1 cellular context compared by ENCODE assay signal in the genomic region with DNA sequence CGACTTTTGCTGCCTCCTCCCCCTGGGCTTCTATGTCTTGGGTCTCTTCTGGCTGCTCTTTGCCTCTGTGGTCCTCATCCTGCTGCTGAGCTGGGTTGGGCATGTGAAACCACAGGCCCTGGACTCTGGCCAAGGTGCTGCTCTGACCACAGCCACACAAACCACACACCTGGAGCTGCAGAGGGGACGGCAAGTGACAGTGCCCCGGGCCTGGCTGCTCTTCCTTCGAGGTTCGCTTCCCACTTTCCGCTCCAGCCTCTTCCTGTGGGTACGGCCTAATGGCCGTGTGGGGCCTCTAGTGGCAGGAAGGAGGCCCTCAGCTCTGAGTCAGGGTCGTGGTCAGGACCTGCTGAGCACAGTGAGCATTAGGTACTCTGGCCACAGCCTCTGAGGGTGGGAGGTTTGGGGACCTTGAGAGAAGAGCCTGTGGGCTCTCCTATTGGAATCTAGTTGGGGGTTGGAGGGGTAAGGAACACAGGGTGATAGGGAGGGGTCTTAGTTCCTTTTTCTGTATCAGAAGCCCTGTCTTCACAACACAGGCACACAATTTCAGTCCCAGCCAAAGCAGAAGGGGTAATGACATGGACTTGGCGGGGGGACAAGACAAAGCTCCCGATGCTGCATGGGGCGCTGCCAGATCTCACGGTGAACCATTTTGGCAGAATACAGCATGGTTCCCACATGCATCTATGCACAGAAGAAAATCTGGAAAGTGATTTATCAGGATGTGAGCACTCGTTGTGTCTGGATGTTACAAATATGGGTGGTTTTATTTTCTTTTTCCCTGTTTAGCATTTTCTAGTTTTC.
A peak's percentile ranks its signal among the peaks of the same experiment; 100 is the strongest.
TF ChIP-seq lines count a peak whose summit lies in the region.

No MANE protein-coding gene starts in this region.

TF ChIP-seq in GM12878, 131 proteins besides CTCF, POLR2A, EP300 and RAD21:
- peak; percentile 76 for TF ChIP-seq EED (IDR thresholded peaks at IDR 0.05; ENCODE audit: low read depth)
- TF ChIP-seq TCF12 (IDR thresholded peaks at IDR 0.05; ENCODE audit: low read depth, low read length), result no peak
- no peak for TF ChIP-seq RFX5 (IDR thresholded peaks at IDR 0.05; ENCODE audit: low read depth, low read length)
- TF ChIP-seq CEBPB (IDR thresholded peaks at IDR 0.05; ENCODE audit: borderline replicate concordance in 1 of 2, low read depth in 2 of 2, low read length in 2 of 2), result no peak
- TF ChIP-seq, protein P1, sequence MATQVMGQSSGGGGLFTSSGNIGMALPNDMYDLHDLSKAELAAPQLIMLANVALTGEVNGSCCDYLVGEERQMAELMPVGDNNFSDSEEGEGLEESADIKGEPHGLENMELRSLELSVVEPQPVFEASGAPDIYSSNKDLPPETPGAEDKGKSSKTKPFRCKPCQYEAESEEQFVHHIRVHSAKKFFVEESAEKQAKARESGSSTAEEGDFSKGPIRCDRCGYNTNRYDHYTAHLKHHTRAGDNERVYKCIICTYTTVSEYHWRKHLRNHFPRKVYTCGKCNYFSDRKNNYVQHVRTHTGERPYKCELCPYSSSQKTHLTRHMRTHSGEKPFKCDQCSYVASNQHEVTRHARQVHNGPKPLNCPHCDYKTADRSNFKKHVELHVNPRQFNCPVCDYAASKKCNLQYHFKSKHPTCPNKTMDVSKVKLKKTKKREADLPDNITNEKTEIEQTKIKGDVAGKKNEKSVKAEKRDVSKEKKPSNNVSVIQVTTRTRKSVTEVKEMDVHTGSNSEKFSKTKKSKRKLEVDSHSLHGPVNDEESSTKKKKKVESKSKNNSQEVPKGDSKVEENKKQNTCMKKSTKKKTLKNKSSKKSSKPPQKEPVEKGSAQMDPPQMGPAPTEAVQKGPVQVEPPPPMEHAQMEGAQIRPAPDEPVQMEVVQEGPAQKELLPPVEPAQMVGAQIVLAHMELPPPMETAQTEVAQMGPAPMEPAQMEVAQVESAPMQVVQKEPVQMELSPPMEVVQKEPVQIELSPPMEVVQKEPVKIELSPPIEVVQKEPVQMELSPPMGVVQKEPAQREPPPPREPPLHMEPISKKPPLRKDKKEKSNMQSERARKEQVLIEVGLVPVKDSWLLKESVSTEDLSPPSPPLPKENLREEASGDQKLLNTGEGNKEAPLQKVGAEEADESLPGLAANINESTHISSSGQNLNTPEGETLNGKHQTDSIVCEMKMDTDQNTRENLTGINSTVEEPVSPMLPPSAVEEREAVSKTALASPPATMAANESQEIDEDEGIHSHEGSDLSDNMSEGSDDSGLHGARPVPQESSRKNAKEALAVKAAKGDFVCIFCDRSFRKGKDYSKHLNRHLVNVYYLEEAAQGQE (IDR thresholded peaks at IDR 0.05; ENCODE audit: low read depth, low read length), result 0 out of 2 replicates have a peak, but pooled peaks have one; percentile 39
- 0 out of 2 replicates have a peak, but pooled peaks have one; percentile 20 for TF ChIP-seq YY1 (IDR thresholded peaks at IDR 0.05; ENCODE audit: low read depth, low read length)
- TF ChIP-seq CBFB (IDR thresholded peaks at IDR 0.05; ENCODE audit: low read depth), result peak; percentile 91
- TF ChIP-seq SREBF2 (IDR thresholded peaks at IDR 0.05; ENCODE audit: low read length), result no peak
- TF ChIP-seq GATAD2B (conservative IDR thresholded peaks at IDR 0.05; ENCODE audit: low read depth), result peak; percentile 28; the same call in 1 of the 2 replicates
- TF ChIP-seq DPF2 (IDR thresholded peaks at IDR 0.05), result 0 out of 2 replicates have a peak, but pooled peaks have one; percentile 23
- TF ChIP-seq POLR2AphosphoS5 (IDR thresholded peaks at IDR 0.05; ENCODE audit: low read length), result peak; percentile 29; the same call in 1 of the 2 replicates
- peak; percentile 79 for TF ChIP-seq IKZF1 (conservative IDR thresholded peaks at IDR 0.05)
- TF ChIP-seq FOS (IDR thresholded peaks at IDR 0.05; ENCODE audit: borderline replicate concordance, extremely low read depth, insufficient read length), result no peak
- no peak for TF ChIP-seq PKNOX1 (IDR thresholded peaks at IDR 0.05)
- peak; percentile 65 to 67; a peak in 2 of 4 replicates for TF ChIP-seq IKZF2 (IDR thresholded peaks at IDR 0.05)
- TF ChIP-seq NR2F1 (conservative IDR thresholded peaks at IDR 0.05), result peak; percentile 34; the same call in 1 of the 2 replicates
- peak; percentile 57; the same call in 1 of the 2 replicates for TF ChIP-seq POLR2AphosphoS2 (IDR thresholded peaks at IDR 0.05; ENCODE audit: low read depth, low read length)
- TF ChIP-seq BHLHE40 (IDR thresholded peaks at IDR 0.05; ENCODE audit: borderline replicate concordance in 1 of 2, low read depth in 2 of 2, low read length in 1 of 2), result peak in 1 of 2 experiments; percentile 60; a peak in 2 of 4 replicates
- peak; percentile 74; the same call in 1 of the 2 replicates for TF ChIP-seq MLLT1 (IDR thresholded peaks at IDR 0.05)
- no peak for TF ChIP-seq EZH2 (IDR thresholded peaks at IDR 0.05; ENCODE audit: borderline replicate concordance, control insufficient read depth, low read depth, low read length)
- TF ChIP-seq RUNX3 (IDR thresholded peaks at IDR 0.05; ENCODE audit: low read length), result peak; percentile 96
- TF ChIP-seq HDGF (IDR thresholded peaks at IDR 0.05), result 0 out of 2 replicates have a peak, but pooled peaks have one; percentile 40
